8 cellular contexts compared by ENCODE assay signal in the genomic region with DNA sequence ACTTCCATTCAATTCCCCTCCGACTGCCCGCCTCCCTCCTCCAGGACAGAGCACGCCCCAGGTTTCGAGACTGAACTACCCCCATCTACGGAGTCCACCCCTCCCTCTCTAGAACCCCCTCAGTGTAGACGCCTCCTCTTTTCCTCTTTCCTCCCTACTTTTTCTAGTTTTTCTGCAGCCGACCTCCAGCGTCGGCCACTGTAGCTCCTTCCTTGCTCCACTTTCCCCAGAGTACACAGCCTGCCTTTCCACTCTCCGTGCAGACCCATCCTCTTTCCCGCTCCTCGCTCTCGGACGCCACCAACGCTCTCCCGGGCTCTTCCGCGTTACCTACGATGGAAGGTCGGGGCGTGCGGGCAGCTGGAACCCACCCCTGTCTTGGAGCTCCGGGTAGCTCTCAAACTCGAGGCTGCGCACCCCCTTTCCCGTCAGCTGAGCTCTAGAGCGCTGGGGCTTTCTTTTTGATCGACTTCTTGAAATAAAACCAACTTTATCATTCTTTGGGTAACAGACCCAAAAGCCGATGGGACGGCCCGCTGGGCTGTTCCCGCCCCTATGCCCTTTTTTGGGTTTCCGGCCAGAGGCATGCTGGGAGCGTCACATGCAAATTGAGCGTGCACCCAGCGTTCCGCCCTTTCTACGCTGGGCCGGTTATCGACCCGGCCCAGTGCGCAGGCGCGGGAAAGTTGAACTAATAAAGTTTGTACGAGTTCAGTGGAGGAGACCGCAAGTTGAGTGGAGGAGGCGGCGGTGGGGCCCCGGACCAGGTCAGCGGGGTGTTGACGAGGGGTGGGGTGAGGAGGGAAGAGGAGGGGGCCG. TPM values are rescaled to one million over a fixed set of nuclear protein-coding genes. Genes with fewer than 3 reads are reported as not detected.
A peak's percentile ranks its signal among the peaks of the same experiment; 100 is the strongest.
DNase-seq lines count a peak whose midpoint lies in the region; ATAC-seq and TF ChIP-seq lines count a peak whose summit lies in the region.

TSS of gene BCL2L12 (plus strand) at position 633 of the 819 bp plus-strand sequence. CDS start 760 bp downstream, outside the sequence.
A gene with protein sequence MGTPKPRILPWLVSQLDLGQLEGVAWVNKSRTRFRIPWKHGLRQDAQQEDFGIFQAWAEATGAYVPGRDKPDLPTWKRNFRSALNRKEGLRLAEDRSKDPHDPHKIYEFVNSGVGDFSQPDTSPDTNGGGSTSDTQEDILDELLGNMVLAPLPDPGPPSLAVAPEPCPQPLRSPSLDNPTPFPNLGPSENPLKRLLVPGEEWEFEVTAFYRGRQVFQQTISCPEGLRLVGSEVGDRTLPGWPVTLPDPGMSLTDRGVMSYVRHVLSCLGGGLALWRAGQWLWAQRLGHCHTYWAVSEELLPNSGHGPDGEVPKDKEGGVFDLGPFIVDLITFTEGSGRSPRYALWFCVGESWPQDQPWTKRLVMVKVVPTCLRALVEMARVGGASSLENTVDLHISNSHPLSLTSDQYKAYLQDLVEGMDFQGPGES (minus strand): TSS at position 557 of the 819 bp plus-strand sequence. CDS start 1,019 bp downstream, outside the sequence.

- H3K4me1 ChIP-seq in DOHH2 (ENCODE audit: control insufficient read depth, low read length) (peaks cover 26% of the 10 kb centered on the region), GM23248 (ENCODE audit: insufficient read depth) (peaks cover 10% of the 10 kb centered on the region; the same call in 1 of the 2 replicates), RWPE2 (ENCODE audit: insufficient read depth, poor library complexity, severe bottlenecking) (no peaks in the 10 kb centered on the region)
- H3K4me1 ChIP-seq in naive thymus-derived CD4-positive, alpha-beta T cell (ENCODE audit: control insufficient read depth in 2 of 2, insufficient read depth in 2 of 2, low read length in 2 of 2) = peaks cover 23% of the 10 kb centered on the region in 2 donors

- H3K27ac ChIP-seq in DOHH2 (ENCODE audit: low read depth, low read length) = peak within 1 kb of the TSS; percentile 89
- H3K27ac ChIP-seq in GM23248 = peak within 1 kb of the TSS; percentile 63
- H3K27ac ChIP-seq in RWPE2 (ENCODE audit: poor library complexity, severe bottlenecking) = peak within 1 kb of the TSS; percentile 83
- H3K27ac ChIP-seq in naive thymus-derived CD4-positive, alpha-beta T cell (ENCODE audit: low read depth, low read length) = peak within 1 kb of the TSS; percentile 80

- H3K4me3 Mint-ChIP-seq in activated T-helper 17 cell treated with anti-CD3 and anti-CD28 coated beads, Interleukin-2, amount 50 U/mL, for 72 hours = peak within 1 kb of the TSS; percentile 99
- peak within 1 kb of the TSS; percentile 97 to 100 (median 99) for H3K4me3 Mint-ChIP-seq in naive thymus-derived CD4-positive, alpha-beta T cell
- H3K4me3 Mint-ChIP-seq in stimulated activated memory B cell treated with anti-CD40 and anti-IgM and Interleukin-4, amounts not matched to agents 10 μg/mL and 1 μg/mL and 100 μg/mL, for 72 hours = peak within 1 kb of the TSS; percentile 100

- H3K9ac ChIP-seq in GM23248 = peak within 1 kb of the TSS; percentile 89

- H4K20me1 ChIP-seq in DOHH2 (ENCODE audit: control insufficient read depth, insufficient read depth, low read depth, low read length) (peaks cover 4% of the 10 kb centered on the region), GM23248 (ENCODE audit: insufficient read depth) (no peaks in the 10 kb centered on the region)

- no peaks in the 10 kb centered on the region for H3K27me3 ChIP-seq in DOHH2 (ENCODE audit: control insufficient read depth, low read length)
- H3K27me3 ChIP-seq in GM23248 (replicated peaks; ENCODE audit: insufficient read depth) = no peaks in the 10 kb centered on the region
- H3K27me3 ChIP-seq in RWPE2 (ENCODE audit: insufficient read depth, poor library complexity, severe bottlenecking) = no peaks in the 10 kb centered on the region
- H3K27me3 ChIP-seq in naive thymus-derived CD4-positive, alpha-beta T cell (ENCODE audit: control insufficient read depth in 2 of 2, insufficient read depth in 2 of 2, low read length in 2 of 2) = no peaks in the 10 kb centered on the region

- H2AFZ ChIP-seq in GM23248 = peak within 1 kb of the TSS; percentile 86

- H3K4me3 ChIP-seq in DOHH2 (ENCODE audit: low read length) = peak within 1 kb of the TSS; percentile 82
- peak within 1 kb of the TSS; percentile 88 for H3K4me3 ChIP-seq in GM23248
- peak within 1 kb of the TSS; percentile 62 for H3K4me3 ChIP-seq in RWPE2 (ENCODE audit: severe bottlenecking)
- peak within 1 kb of the TSS; percentile 95 for H3K4me3 ChIP-seq in naive thymus-derived CD4-positive, alpha-beta T cell (ENCODE audit: low read length)

- TF ChIP-seq CTCF in DOHH2 (IDR thresholded peaks at IDR 0.05; ENCODE audit: low read depth, low read length, poor library complexity, severe bottlenecking) = no peak
- no peak for TF ChIP-seq CTCF in RWPE2 (IDR thresholded peaks at IDR 0.05; ENCODE audit: poor library complexity, severe bottlenecking)

- H3K36me3 ChIP-seq in DOHH2 (ENCODE audit: control insufficient read depth, low read length) = peaks cover 64% of the 10 kb centered on the region
- no peaks in the 10 kb centered on the region; the same call in 1 of the 2 replicates for H3K36me3 ChIP-seq in GM23248 (ENCODE audit: low read depth)
- H3K36me3 ChIP-seq in RWPE2 (ENCODE audit: low read depth) = peaks cover 30% of the 10 kb centered on the region
- peaks cover 0 to 47% (median 14%) of the 10 kb centered on the region in 3 experiments for H3K36me3 ChIP-seq in naive thymus-derived CD4-positive, alpha-beta T cell (ENCODE audit: control insufficient read depth in 2 of 3, insufficient read depth in 3 of 3, low read length in 3 of 3)

- peaks cover 5% of the 10 kb centered on the region for H3F3A ChIP-seq in DOHH2 (ENCODE audit: control insufficient read depth, insufficient read depth)
- peaks cover 13% of the 10 kb centered on the region; the same call in 1 of the 2 replicates for H3F3A ChIP-seq in GM23248 (ENCODE audit: insufficient read depth)

- DNase-seq in GM23248 (peak; percentile 99), Kasumi-1 (lab: John Stamatoyannopoulos, UW) (peak; percentile 94 to 96), RWPE2 (ENCODE audit: low spot score) (peak; percentile 96), fibroblast of gingiva (ENCODE audit: low read depth) (peak; percentile 94)
- DNase-seq in naive thymus-derived CD4-positive, alpha-beta T cell = peak; percentile 99

- peaks cover 58% of the 10 kb centered on the region for H3K79me2 ChIP-seq in DOHH2 (ENCODE audit: control insufficient read depth, low read length)
- peaks cover 31% of the 10 kb centered on the region for H3K79me2 ChIP-seq in GM23248 (ENCODE audit: insufficient read depth)

- POLR2A ChIA-PET in naive thymus-derived CD4-positive, alpha-beta T cell (lab: Charles Lee) = interaction anchor here (0.9 to 14.1 kb wide), 13 partner anchors 10 to 213 kb away, joined by 3 to 187 read pairs (median 9); partner anchors contain the start of genes AKT1S1, NOSIP, PIH1D1 and PRMT1

- H3K9me3 ChIP-seq in DOHH2 (ENCODE audit: control insufficient read depth, insufficient read depth, low read length) (no peaks in the 10 kb centered on the region), GM23248 (ENCODE audit: low read depth) (no peaks in the 10 kb centered on the region), RWPE2 (ENCODE audit: severe bottlenecking) (no peaks in the 10 kb centered on the region)
- H3K9me3 ChIP-seq in naive thymus-derived CD4-positive, alpha-beta T cell (ENCODE audit: control insufficient read depth in 2 of 3, low read length in 3 of 3) = no peaks in the 10 kb centered on the region

- WGBS in GM23248 (ENCODE audit: low coverage in 1 of 2, low lambda C conversion rate in 2 of 2, missing lambda C conversion rate in 2 of 2), 2 experiments = 1% methylated on average over 51 to 52 of the region's 52 CpGs

- H3K9me3 Mint-ChIP-seq in activated T-helper 17 cell treated with anti-CD3 and anti-CD28 coated beads, Interleukin-2, amount 50 U/mL, for 72 hours = no peaks in the 10 kb centered on the region
- H3K9me3 Mint-ChIP-seq in naive thymus-derived CD4-positive, alpha-beta T cell = peaks cover 0 to 4% (median 0%) of the 10 kb centered on the region in 11 donors
- no peaks in the 10 kb centered on the region for H3K9me3 Mint-ChIP-seq in stimulated activated memory B cell treated with anti-CD40 and anti-IgM and Interleukin-4, amounts not matched to agents 10 μg/mL and 1 μg/mL and 100 μg/mL, for 72 hours

- peaks cover 10% of the 10 kb centered on the region for H3K4me1 Mint-ChIP-seq in activated T-helper 17 cell treated with anti-CD3 and anti-CD28 coated beads, Interleukin-2, amount 50 U/mL, for 72 hours
- peaks cover 24 to 47% (median 39%) of the 10 kb centered on the region in 7 donors for H3K4me1 Mint-ChIP-seq in naive thymus-derived CD4-positive, alpha-beta T cell
- H3K4me1 Mint-ChIP-seq in stimulated activated memory B cell treated with anti-CD40 and anti-IgM and Interleukin-4, amounts not matched to agents 10 μg/mL and 1 μg/mL and 100 μg/mL, for 72 hours = peaks cover 56% of the 10 kb centered on the region

- in situ Hi-C loops in GM23248 (cut with MboI) = no loop called here

- H3K9me2 ChIP-seq in DOHH2 (replicated peaks; ENCODE audit: control insufficient read depth, low read length) = no peaks in the 10 kb centered on the region
- H3K9me2 ChIP-seq in GM23248 (ENCODE audit: insufficient read depth) = no peaks in the 10 kb centered on the region

- H3K36me3 Mint-ChIP-seq in activated T-helper 17 cell treated with anti-CD3 and anti-CD28 coated beads, Interleukin-2, amount 50 U/mL, for 72 hours (ENCODE audit: low read depth) = peaks cover 66% of the 10 kb centered on the region
- peaks cover 4 to 18% (median 4%) of the 10 kb centered on the region in 5 donors for H3K36me3 Mint-ChIP-seq in naive thymus-derived CD4-positive, alpha-beta T cell
- peaks cover 16% of the 10 kb centered on the region for H3K36me3 Mint-ChIP-seq in stimulated activated memory B cell treated with anti-CD40 and anti-IgM and Interleukin-4, amounts not matched to agents 10 μg/mL and 1 μg/mL and 100 μg/mL, for 72 hours

- ATAC-seq in RWPE2 (ENCODE audit: low read depth) = peak; percentile 79
- ATAC-seq in activated T-helper 17 cell treated with anti-CD3 and anti-CD28 coated beads, Interleukin-2, amount 50 U/mL, for 72 hours (replicated peaks) = peak; percentile 88
- ATAC-seq in naive thymus-derived CD4-positive, alpha-beta T cell = peak; percentile 90
- peak; percentile 95 for ATAC-seq in stimulated activated memory B cell treated with anti-CD40 and anti-IgM and Interleukin-4, amounts not matched to agents 10 μg/mL and 1 μg/mL and 100 μg/mL, for 72 hours

- CTCF ChIA-PET in naive thymus-derived CD4-positive, alpha-beta T cell (lab: Charles Lee) = interaction anchor here (1.3 to 2.2 kb wide), 2 partner anchors 25 to 120 kb away, joined by 3 to 8 read pairs; partner anchors contain the start of gene RRAS

- H3K27me3 Mint-ChIP-seq in activated T-helper 17 cell treated with anti-CD3 and anti-CD28 coated beads, Interleukin-2, amount 50 U/mL, for 72 hours = no peaks in the 10 kb centered on the region
- peaks cover 0 to 2% (median 0%) of the 10 kb centered on the region in 5 donors for H3K27me3 Mint-ChIP-seq in naive thymus-derived CD4-positive, alpha-beta T cell
- H3K27me3 Mint-ChIP-seq in stimulated activated memory B cell treated with anti-CD40 and anti-IgM and Interleukin-4, amounts not matched to agents 10 μg/mL and 1 μg/mL and 100 μg/mL, for 72 hours = no peaks in the 10 kb centered on the region

- H3K27ac Mint-ChIP-seq in activated T-helper 17 cell treated with anti-CD3 and anti-CD28 coated beads, Interleukin-2, amount 50 U/mL, for 72 hours = peak within 1 kb of the TSS; percentile 98
- H3K27ac Mint-ChIP-seq in naive thymus-derived CD4-positive, alpha-beta T cell = peak within 1 kb of the TSS; percentile 96 to 99 (median 97)
- H3K27ac Mint-ChIP-seq in stimulated activated memory B cell treated with anti-CD40 and anti-IgM and Interleukin-4, amounts not matched to agents 10 μg/mL and 1 μg/mL and 100 μg/mL, for 72 hours = peak within 1 kb of the TSS; percentile 97

- H3K4me2 ChIP-seq in DOHH2 (ENCODE audit: low read length) = peak within 1 kb of the TSS; percentile 83
- H3K4me2 ChIP-seq in GM23248 (ENCODE audit: unreplicated experiment) = peak within 1 kb of the TSS; percentile 92

- intact Hi-C loops in naive thymus-derived CD4-positive, alpha-beta T cell (cut with micrococcal nuclease) = loop anchor here (1.0 to 2.0 kb wide), 9 partner anchors 11 to 547 kb away; partner anchors contain the start of genes AKT1S1 (in 1 of the 2), ALDH16A1 (in 1 of the 2), C19orf73 (in 1 of the 2) and NOSIP (in 1 of the 2)

RNA-seq across cellular contexts. Expression of gene BCL2L12, which starts in this region (rescaled TPM):
- 4.3 and 9.5 TPM in 2 replicates for total RNA-seq in GM23248 (2014; rRNA removed; shearing (Covaris generic))
- polyA plus RNA-seq in GM23248 (2016; fragmentation: Nextera tagmentation; extraction: Ambion mirVana) = 16.6 and 16.7 TPM in 2 replicates
- 10 to 100 TPM; 61.1 to 80.5 TPM for total RNA-seq in activated T-helper 17 cell treated with anti-CD3 and anti-CD28 coated beads, Interleukin-2, amount 50 U/mL, for 72 hours
- total RNA-seq in naive thymus-derived CD4-positive, alpha-beta T cell = 10 to 100 TPM; 11.3 to 57.2 (median 22.6) TPM
- polyA plus RNA-seq in naive thymus-derived CD4-positive, alpha-beta T cell = 10 to 100 TPM; 11.4 to 14.8 TPM

RNA-seq across cellular contexts. Expression of the second gene that starts in this region (rescaled TPM):
- 50.0 and 55.6 TPM in 2 replicates for total RNA-seq in GM23248 (2014; rRNA removed; shearing (Covaris generic))
- 28.6 and 28.8 TPM in 2 replicates for polyA plus RNA-seq in GM23248 (2016; fragmentation: Nextera tagmentation; extraction: Ambion mirVana)
- 100 to 1,000 TPM; 150 to 218 TPM for total RNA-seq in activated T-helper 17 cell treated with anti-CD3 and anti-CD28 coated beads, Interleukin-2, amount 50 U/mL, for 72 hours
- total RNA-seq in naive thymus-derived CD4-positive, alpha-beta T cell = 100 to 1,000 TPM; 176 to 346 (median 212) TPM
- polyA plus RNA-seq in naive thymus-derived CD4-positive, alpha-beta T cell = 10 to 100 TPM; 55.5 to 80.7 TPM

Comparison
In these comparisons a context has a peak if more than half of its experiments do, and no peak if none do; other contexts are left out.
1. Peak in every context shown above with its lines: DNase-seq, ATAC-seq, H3K4me3 ChIP-seq and H3K27ac ChIP-seq.